Comparison of ENCODE assay signal across 16 cellular contexts in genomic region chr16:71796501-71796900, GRCh38. TPM values are rescaled to one million over a fixed set of nuclear protein-coding genes. Genes with fewer than 3 reads are reported as not detected.
DNase-seq lines count a peak whose midpoint lies in the region; ATAC-seq and TF ChIP-seq lines count a peak whose summit lies in the region.
"Had no signal": no experiment of that assay in that cellular context is flagged by ENCODE, and none has a peak within 500 bp of the region (broad histone marks: within the 10 kb centered on the region; RNA-seq: fewer than 3 reads in every experiment).

No MANE protein-coding gene starts in this region.

- H3K4ac ChIP-seq in IMR-90 (ENCODE audit: low read depth, low read length): no peak overlapping the region

- H3K4me3 ChIP-seq in IMR-90 (ENCODE audit: insufficient read depth, low read depth, low read length): no peak overlapping the region
- H3K4me3 ChIP-seq: A549, Peyer's patch had no signal

- H3K9me3 ChIP-seq in IMR-90 (ENCODE audit: control insufficient read depth, insufficient read depth, low read length): no peaks in the 10 kb centered on the region
- H3K9me3 ChIP-seq: A549, Peyer's patch had no signal

- H2AK9ac ChIP-seq in IMR-90 (replicated peaks; ENCODE audit: low read depth, low read length, poor library complexity): no peak overlapping the region

- DNase-seq in activated naive CD8-positive, alpha-beta T cell treated with anti-CD3 and anti-CD28 coated beads, Interleukin-2, amount 50 U/mL, for 24 hours: no peak
- DNase-seq in IMR-90 (no peak), progenitor cell of endocrine pancreas (ENCODE audit: low spot score, unreplicated experiment) (no peak), ecto neural progenitor cell (ENCODE audit: low spot score) (no peak), NCI-H187 treated with DMSO at 0.1 percent for 48 hours (lab: John Stamatoyannopoulos, UW) (no peak)
- no peak for DNase-seq in central memory CD8-positive, alpha-beta T cell (ENCODE audit: low spot score in 2 of 2)
- no peak for DNase-seq in activated CD8-positive, alpha-beta memory T cell treated with anti-CD3 and anti-CD28 coated beads for 24 hours
- DNase-seq: DMS153, H7, NCI-H1417 treated with DMSO at 0.1 percent for 48 hours, NCI-H2029 treated with DMSO at 0.1 percent for 48 hours, NCI-H510A, Peyer's patch, SHP77 had no signal

- H3K36me3 Mint-ChIP-seq in activated naive CD8-positive, alpha-beta T cell: peaks cover 5% of the 10 kb centered on the region
- peaks cover 10% of the 10 kb centered on the region for H3K36me3 Mint-ChIP-seq in activated naive CD8-positive, alpha-beta T cell treated with anti-CD3 and anti-CD28 coated beads, Interleukin-2, amount 50 U/mL, for 24 hours (ENCODE audit: low read depth)
- H3K36me3 Mint-ChIP-seq in central memory CD8-positive, alpha-beta T cell (ENCODE audit: insufficient read depth): peaks cover 31% of the 10 kb centered on the region
- peaks cover 7% of the 10 kb centered on the region for H3K36me3 Mint-ChIP-seq in progenitor cell of endocrine pancreas (ENCODE audit: insufficient read depth)

- H4K8ac ChIP-seq in IMR-90 (ENCODE audit: low read depth in 2 of 2, low read length in 2 of 2): no peak overlapping the region

- BruUV-seq in IMR-90 (replicated peaks; lab: Mats Ljungman, UMichigan): no TSS peak

- peak overlapping the region; percentile 62 for H3K27ac Mint-ChIP-seq in activated naive CD8-positive, alpha-beta T cell
- no peak overlapping the region for H3K27ac Mint-ChIP-seq in activated naive CD8-positive, alpha-beta T cell treated with anti-CD3 and anti-CD28 coated beads, Interleukin-2, amount 50 U/mL, for 24 hours
- peak overlapping the region; percentile 65 for H3K27ac Mint-ChIP-seq in central memory CD8-positive, alpha-beta T cell (ENCODE audit: low read depth)
- peak overlapping the region; percentile 41 for H3K27ac Mint-ChIP-seq in progenitor cell of endocrine pancreas

- H2AFZ ChIP-seq in IMR-90 (replicated peaks; ENCODE audit: low read length, poor library complexity): no peak overlapping the region

- TF ChIP-seq POLR2A in IMR-90 (IDR thresholded peaks at IDR 0.05; ENCODE audit: low read depth, low read length): no peak

- H3K23ac ChIP-seq in IMR-90 (ENCODE audit: low read depth, low read length): no peak overlapping the region; the same call in 1 of the 2 replicates

- H3K79me1 ChIP-seq in IMR-90 (ENCODE audit: low read depth in 1 of 2, low read length in 2 of 2): peaks cover 0 to 32% of the 10 kb centered on the region in 2 experiments; a peak in 3 of 4 replicates

- CTCF ChIA-PET in IMR-90 (lab: Yijun Ruan, JAX): no interaction called here

- H2BK15ac ChIP-seq in IMR-90 (ENCODE audit: low read depth, low read length): no peak overlapping the region

- H4K20me1 ChIP-seq in IMR-90 (ENCODE audit: insufficient read depth, low read length): peaks cover 60% of the 10 kb centered on the region

- H3K4me1 ChIP-seq in IMR-90 (ENCODE audit: control insufficient read depth, insufficient read depth, low read length): peaks cover 7% of the 10 kb centered on the region
- H3K4me1 ChIP-seq: A549 had no signal

- no peaks in the 10 kb centered on the region for H3K9me3 Mint-ChIP-seq in activated naive CD8-positive, alpha-beta T cell (ENCODE audit: low read depth)
- no peaks in the 10 kb centered on the region for H3K9me3 Mint-ChIP-seq in activated naive CD8-positive, alpha-beta T cell treated with anti-CD3 and anti-CD28 coated beads, Interleukin-2, amount 50 U/mL, for 24 hours
- H3K9me3 Mint-ChIP-seq in central memory CD8-positive, alpha-beta T cell: no peaks in the 10 kb centered on the region
- H3K9me3 Mint-ChIP-seq in progenitor cell of endocrine pancreas (ENCODE audit: low read depth): no peaks in the 10 kb centered on the region

- peaks cover 10% of the 10 kb centered on the region for H3K9me1 ChIP-seq in IMR-90 (ENCODE audit: insufficient read depth, low read length)

- H3K4me2 ChIP-seq in IMR-90 (ENCODE audit: low read depth, low read length): no peak overlapping the region
- H3K4me2 ChIP-seq: A549 had no signal

- no peak overlapping the region for H4K91ac ChIP-seq in IMR-90 (ENCODE audit: insufficient read depth, low read depth, low read length)

- no peak overlapping the region for H4K5ac ChIP-seq in IMR-90 (ENCODE audit: low read depth, low read length)

- H3K56ac ChIP-seq in IMR-90 (ENCODE audit: extremely low read depth, insufficient read depth, low read length): no peak overlapping the region

- no peak for TF ChIP-seq RAD21 in IMR-90 (IDR thresholded peaks at IDR 0.05; ENCODE audit: low read length)

- intact Hi-C loops in IMR-90 (cut with micrococcal nuclease): loop anchor here (1.0 to 5.0 kb wide), 2 partner anchors 12 to 34 kb away; partner anchors contain the start of gene AP1G1

- dilution Hi-C loops in IMR-90 (cut with HindIII; ENCODE audit: low sequenced_read_pairs, unreplicated experiment): no loop called here

- no peaks in the 10 kb centered on the region for H3K27me3 Mint-ChIP-seq in activated naive CD8-positive, alpha-beta T cell
- H3K27me3 Mint-ChIP-seq in activated naive CD8-positive, alpha-beta T cell treated with anti-CD3 and anti-CD28 coated beads, Interleukin-2, amount 50 U/mL, for 24 hours: no peaks in the 10 kb centered on the region
- H3K27me3 Mint-ChIP-seq in central memory CD8-positive, alpha-beta T cell: no peaks in the 10 kb centered on the region
- no peaks in the 10 kb centered on the region for H3K27me3 Mint-ChIP-seq in progenitor cell of endocrine pancreas

- no peak overlapping the region for H2BK120ac ChIP-seq in IMR-90 (ENCODE audit: low read depth, low read length)

- H3K4me3 Mint-ChIP-seq in activated naive CD8-positive, alpha-beta T cell: no peak overlapping the region
- H3K4me3 Mint-ChIP-seq in activated naive CD8-positive, alpha-beta T cell treated with anti-CD3 and anti-CD28 coated beads, Interleukin-2, amount 50 U/mL, for 24 hours: no peak overlapping the region
- H3K4me3 Mint-ChIP-seq in central memory CD8-positive, alpha-beta T cell: no peak overlapping the region
- no peak overlapping the region for H3K4me3 Mint-ChIP-seq in progenitor cell of endocrine pancreas (ENCODE audit: low read depth)

- ATAC-seq in activated naive CD8-positive, alpha-beta T cell treated with anti-CD3 and anti-CD28 coated beads, Interleukin-2, amount 50 U/mL, for 24 hours: no peak
- ATAC-seq in IMR-90 (ENCODE audit: low read depth): peak; percentile 22; the same call in 1 of the 2 replicates
- no peak for ATAC-seq in central memory CD8-positive, alpha-beta T cell (replicated peaks; ENCODE audit: extremely low read depth, poor library complexity, severe bottlenecking)
- ATAC-seq: A549 had no signal

- H3K9ac ChIP-seq in IMR-90 (ENCODE audit: low read depth, low read length): no peak overlapping the region

- no peak overlapping the region for H2BK5ac ChIP-seq in IMR-90 (ENCODE audit: low read depth, low read length, poor library complexity, severe bottlenecking)

- in situ Hi-C loops in IMR-90 (cut with MboI; ENCODE audit: low sequenced_read_pairs): no loop called here

- H3K27me3 ChIP-seq in IMR-90 (ENCODE audit: control insufficient read depth, insufficient read depth, low read length): no peaks in the 10 kb centered on the region
- H3K27me3 ChIP-seq: Peyer's patch had no signal

- H3K18ac ChIP-seq in IMR-90 (ENCODE audit: low read depth, low read length): no peak overlapping the region

- H2AK5ac ChIP-seq in IMR-90 (ENCODE audit: low read depth, low read length): no peak overlapping the region

- TF ChIP-seq CTCF in IMR-90 (conservative IDR thresholded peaks at IDR 0.05; ENCODE audit: low read depth, low read length) (no peak), progenitor cell of endocrine pancreas (IDR thresholded peaks at IDR 0.05; ENCODE audit: unreplicated experiment) (no peak)

- peaks cover 51% of the 10 kb centered on the region for H3K4me1 Mint-ChIP-seq in activated naive CD8-positive, alpha-beta T cell (ENCODE audit: low read depth)
- peaks cover 48% of the 10 kb centered on the region for H3K4me1 Mint-ChIP-seq in activated naive CD8-positive, alpha-beta T cell treated with anti-CD3 and anti-CD28 coated beads, Interleukin-2, amount 50 U/mL, for 24 hours
- peaks cover 43% of the 10 kb centered on the region for H3K4me1 Mint-ChIP-seq in central memory CD8-positive, alpha-beta T cell
- peaks cover 2% of the 10 kb centered on the region for H3K4me1 Mint-ChIP-seq in progenitor cell of endocrine pancreas (ENCODE audit: low read depth)

- POLR2A ChIA-PET in IMR-90 (lab: Charles Lee; ENCODE audit: unreplicated experiment): no interaction called here

- H3K27ac ChIP-seq in IMR-90 (ENCODE audit: insufficient read depth, low read length): no peak overlapping the region
- H3K27ac ChIP-seq: A549 had no signal

- H2BK20ac ChIP-seq in IMR-90 (ENCODE audit: low read depth, low read length): no peak overlapping the region

- no peak overlapping the region for H3K14ac ChIP-seq in IMR-90 (replicated peaks; ENCODE audit: low read depth, low read length)

- peaks cover 19% of the 10 kb centered on the region for H3K36me3 ChIP-seq in IMR-90 (ENCODE audit: control insufficient read depth, insufficient read depth, low read length)

TF ChIP-seq in IMR-90, 13 proteins besides CTCF, POLR2A, EP300 and RAD21:
- TF ChIP-seq NFE2L2 (IDR thresholded peaks at IDR 0.05; ENCODE audit: low read depth, low read length): no peak
- TF ChIP-seq MAFK (IDR thresholded peaks at IDR 0.05; ENCODE audit: low read depth, low read length): no peak
- TF ChIP-seq FOS (IDR thresholded peaks at IDR 0.05; ENCODE audit: low read depth, low read length): no peak
- no peak for TF ChIP-seq USF2 (IDR thresholded peaks at IDR 0.05; ENCODE audit: low read depth, low read length)

RNA-seq across cellular contexts. Expression of gene AP1G1, which starts 12.1 kb away (rescaled TPM):
- total RNA-seq in IMR-90 (2012; rRNA removed) (86.1 and 86.7 TPM in 2 replicates), progenitor cell of endocrine pancreas (101 and 109 TPM in 2 replicates)
- 45.7 and 48.3 TPM in 2 replicates for polyA plus RNA-seq in IMR-90 (2012; rRNA removed)
- 20.5 and 25.0 TPM in 2 replicates for polyA plus RNA-seq in IMR-90 (2012; cell fraction: cytosol; rRNA removed)
- 22.9 and 121 TPM in 2 replicates for polyA plus RNA-seq in IMR-90 (2012; cell fraction: nucleus; rRNA removed; ENCODE audit: low replicate concordance)

RNA-seq across cellular contexts. Expression of gene ATXN1L, which starts 49.3 kb away (rescaled TPM):
- total RNA-seq in IMR-90 (2012; rRNA removed) (5.2 and 5.8 TPM in 2 replicates), progenitor cell of endocrine pancreas (28.5 and 28.6 TPM in 2 replicates)
- 8.0 and 9.2 TPM in 2 replicates for polyA plus RNA-seq in IMR-90 (2012; rRNA removed)
- polyA plus RNA-seq in IMR-90 (2012; cell fraction: cytosol; rRNA removed): 2.8 and 3.7 TPM in 2 replicates
- polyA plus RNA-seq in IMR-90 (2012; cell fraction: nucleus; rRNA removed; ENCODE audit: low replicate concordance): 14.7 and 27.7 TPM in 2 replicates
